8 cellular contexts compared by ENCODE assay signal in the genomic region with DNA sequence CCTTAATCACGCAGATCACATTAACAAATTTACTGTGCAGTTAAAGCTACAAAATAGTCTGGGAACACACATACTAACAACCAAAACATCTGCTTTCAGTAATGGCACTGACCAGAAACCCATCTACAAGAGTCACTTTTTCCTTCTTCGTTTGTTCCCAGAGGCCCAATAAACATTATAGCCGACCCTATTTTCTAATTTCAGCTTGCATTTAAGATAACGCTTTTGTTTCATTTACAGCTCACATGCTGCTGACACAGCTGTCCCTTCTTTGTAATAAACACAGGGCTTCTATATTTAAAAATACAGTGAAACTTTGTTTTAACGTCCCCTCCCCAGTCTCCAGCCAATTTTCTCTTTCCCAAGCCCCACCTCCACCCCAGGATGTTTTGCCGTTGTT. TPM values are rescaled to one million over a fixed set of nuclear protein-coding genes. Genes with fewer than 3 reads are reported as not detected.
A peak's percentile ranks its signal among the peaks of the same experiment; 100 is the strongest.
DNase-seq lines count a peak whose midpoint lies in the region; ATAC-seq and TF ChIP-seq lines count a peak whose summit lies in the region.

No MANE protein-coding gene starts in this region.

- DNase-seq in GM10266 (ENCODE audit: extremely low spot score) (peak; percentile 12), NCI-H82 (lab: John Stamatoyannopoulos, UW) (peak; percentile 75), KG1 (lab: John Stamatoyannopoulos, UW) (no peak), DMS114 treated with DMSO at 0.1 percent for 48 hours (lab: John Stamatoyannopoulos, UW; ENCODE audit: unreplicated experiment) (no peak), cerebellar nuclear complex (lab: John Stamatoyannopoulos, UW) (no peak)
- no peak for DNase-seq in naive thymus-derived CD8-positive, alpha-beta T cell

- H3K27me3 Mint-ChIP-seq in dendritic cell treated with granulocyte-macrophage colony-stimulating factor and Interleukin-4, amounts not matched to agents 40 ng/mL and 50 ng/mL, for 4 days = no peaks in the 10 kb centered on the region
- H3K27me3 Mint-ChIP-seq in naive thymus-derived CD8-positive, alpha-beta T cell = peaks cover 0 to 13% (median 0%) of the 10 kb centered on the region in 5 donors

- peak overlapping the region; percentile 100 for H3K27ac Mint-ChIP-seq in dendritic cell treated with granulocyte-macrophage colony-stimulating factor and Interleukin-4, amounts not matched to agents 40 ng/mL and 50 ng/mL, for 4 days
- H3K27ac Mint-ChIP-seq in naive thymus-derived CD8-positive, alpha-beta T cell = peak overlapping the region; percentile 85 to 100 (median 99)

- no peaks in the 10 kb centered on the region for H3K9me3 Mint-ChIP-seq in dendritic cell treated with granulocyte-macrophage colony-stimulating factor and Interleukin-4, amounts not matched to agents 40 ng/mL and 50 ng/mL, for 4 days
- peaks cover 0 to 10% (median 0%) of the 10 kb centered on the region in 9 donors for H3K9me3 Mint-ChIP-seq in naive thymus-derived CD8-positive, alpha-beta T cell

- POLR2A ChIA-PET in naive thymus-derived CD8-positive, alpha-beta T cell (lab: Charles Lee) = interaction anchor here (0.9 to 4.4 kb wide), 9 partner anchors 40 to 271 kb away, joined by 3 to 51 read pairs (median 8); a partner anchor contains a TSS

- peaks cover 35% of the 10 kb centered on the region for H3K36me3 Mint-ChIP-seq in dendritic cell treated with granulocyte-macrophage colony-stimulating factor and Interleukin-4, amounts not matched to agents 40 ng/mL and 50 ng/mL, for 4 days (ENCODE audit: low read depth)
- H3K36me3 Mint-ChIP-seq in naive thymus-derived CD8-positive, alpha-beta T cell = peaks cover 0 to 6% (median 4%) of the 10 kb centered on the region in 3 donors

- TF ChIP-seq CTCF in GM10266 (IDR thresholded peaks at IDR 0.05; ENCODE audit: control insufficient read depth, insufficient read depth, low read depth, missing control alignments) = no peak

- no peak for ATAC-seq in naive thymus-derived CD8-positive, alpha-beta T cell
- no peak for ATAC-seq in GM19035 (IDR thresholded peaks at IDR 0.05; ENCODE audit: unreplicated experiment)

- peaks cover 58% of the 10 kb centered on the region for H3K4me1 Mint-ChIP-seq in dendritic cell treated with granulocyte-macrophage colony-stimulating factor and Interleukin-4, amounts not matched to agents 40 ng/mL and 50 ng/mL, for 4 days (ENCODE audit: low read depth)
- H3K4me1 Mint-ChIP-seq in naive thymus-derived CD8-positive, alpha-beta T cell = peaks cover 29 to 79% (median 72%) of the 10 kb centered on the region in 4 donors

- intact Hi-C loops in dendritic cell treated with granulocyte-macrophage colony-stimulating factor and Interleukin-4, amounts not matched to agents 40 ng/mL and 50 ng/mL, for 4 days (cut with micrococcal nuclease) = loop anchor here (10.0 kb wide), 1 partner anchor 55 kb away; no protein-coding TSS in a partner anchor

- H3K4me3 Mint-ChIP-seq in dendritic cell treated with granulocyte-macrophage colony-stimulating factor and Interleukin-4, amounts not matched to agents 40 ng/mL and 50 ng/mL, for 4 days = peak overlapping the region; percentile 99
- peak overlapping the region; percentile 95 to 100 (median 100) for H3K4me3 Mint-ChIP-seq in naive thymus-derived CD8-positive, alpha-beta T cell

RNA-seq across cellular contexts. Expression of a gene that starts 1.8 kb away (rescaled TPM):
- total RNA-seq in naive thymus-derived CD8-positive, alpha-beta T cell = 1 to 10 TPM; 8.8 to 9.0 TPM
- 1 to 10 TPM; 3.7 to 4.9 (median 3.9) TPM for polyA plus RNA-seq in naive thymus-derived CD8-positive, alpha-beta T cell

RNA-seq across cellular contexts. Expression of a gene that starts 40.4 kb away (rescaled TPM):
- total RNA-seq in naive thymus-derived CD8-positive, alpha-beta T cell = 100 to 1,000 TPM; 184 to 200 TPM
- polyA plus RNA-seq in naive thymus-derived CD8-positive, alpha-beta T cell = 100 to 1,000 TPM; 127 to 155 (median 130) TPM

Comparison
In these comparisons a context has a peak if more than half of its experiments do, and no peak if none do; other contexts are left out.
1. DNase-seq: peak in GM10266 (single experiment) and NCI-H82 (single experiment); none in naive thymus-derived CD8-positive, alpha-beta T cell (0 of 10), KG1 (single experiment), DMS114 treated with DMSO at 0.1 percent for 48 hours (single experiment) and cerebellar nuclear complex (0 of 2).